28 cellular contexts compared by ENCODE assay signal in genomic region chr4:179880756-179881155, GRCh38.
"Had no signal": no experiment of that assay in that cellular context is flagged by ENCODE, and none has a peak within 500 bp of the region (broad histone marks: within the 10 kb centered on the region; RNA-seq: fewer than 3 reads in every experiment).

No MANE protein-coding gene starts in this region.

- H3K9me3 ChIP-seq: gastroesophageal sphincter, left lung, stomach, thyroid gland, vagina had no signal

- H3K4me1 ChIP-seq: foreskin keratinocyte, gastroesophageal sphincter, heart right ventricle, left lung, neural progenitor cell, parathyroid adenoma, stomach, thyroid gland, vagina had no signal

- DNase-seq: dorsolateral prefrontal cortex; effector CD4-positive, alpha-beta T cell; glutamatergic neuron; heart right ventricle; hippocampal formation; left cardiac atrium; left lung; mesendoderm; midbrain; naive thymus-derived CD4-positive, alpha-beta T cell; stimulated activated CD4-positive, alpha-beta T cell treated with anti-CD3 and anti-CD28 coated beads, Interleukin-12 subunit alpha, Interleukin-12 subunit beta, amount 100 ng/mL, for 4 hours; stimulated activated CD4-positive, alpha-beta T cell treated with anti-CD3 and anti-CD28 coated beads, Interleukin-1b, Interleukin-23, amount 100 ng/mL, for 48 hours; stimulated activated CD4-positive, alpha-beta T cell treated with anti-CD3 and anti-CD28 coated beads, Interleukin-4, amount 100 ng/mL, for 1 hour; stimulated activated CD8-positive, alpha-beta memory T cell treated with anti-CD3 and anti-CD28 coated beads, Interleukin-4, amount 100 ng/mL, for 48 hours; stimulated activated naive CD4-positive, alpha-beta T cell treated with Interleukin-2 at 50 U/mL for 16 hours; stomach; thyroid gland; trophoblast cell had no signal

- H3K27me3 ChIP-seq: dorsolateral prefrontal cortex, foreskin keratinocyte, gastroesophageal sphincter, heart right ventricle, left lung, neural progenitor cell, stomach, thyroid gland, vagina had no signal

- H3K36me3 ChIP-seq: gastroesophageal sphincter, heart right ventricle, left lung, neural progenitor cell, stomach, thyroid gland, vagina had no signal

- FAIRE-seq: islet of Langerhans had no signal

- H3K4me3 ChIP-seq: dorsolateral prefrontal cortex, gastroesophageal sphincter, heart right ventricle, left lung, neural progenitor cell, smooth muscle cell, stomach, thyroid gland, vagina had no signal

- H2AFZ ChIP-seq: neural progenitor cell, parathyroid adenoma had no signal

- ATAC-seq: esophagus mucosa; foreskin keratinocyte; gastroesophageal sphincter; heart right ventricle; left cardiac atrium; left lung; naive thymus-derived CD4-positive, alpha-beta T cell; sciatic nerve had no signal

- H3K27ac ChIP-seq: dorsolateral prefrontal cortex, epithelial cell of prostate, foreskin keratinocyte, gastroesophageal sphincter, heart right ventricle, left lung, neural progenitor cell, parathyroid adenoma, stomach, thyroid gland, vagina had no signal

- H3K4me2 ChIP-seq: neural progenitor cell, smooth muscle cell had no signal

- H3K9ac ChIP-seq: neural progenitor cell, parathyroid adenoma had no signal
